In the genomic region with DNA sequence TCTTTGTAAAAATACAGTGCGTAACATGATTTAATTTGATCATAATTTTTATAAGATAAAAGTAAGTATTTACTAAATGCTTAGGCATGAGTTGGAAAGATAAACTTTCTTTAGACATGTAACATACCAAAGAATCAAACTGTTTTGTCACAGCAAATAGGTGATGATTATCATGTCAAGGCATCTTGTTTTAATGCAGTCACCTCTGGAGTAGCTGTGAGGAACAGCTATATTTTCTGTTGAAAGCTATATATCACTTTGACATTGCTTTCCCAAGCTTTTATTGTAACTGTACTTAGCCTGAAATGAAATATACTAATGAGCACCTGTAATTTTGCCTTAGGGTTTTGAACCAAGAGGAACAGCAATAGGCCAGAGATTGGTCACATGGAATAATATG, we compare ENCODE assay signal across 29 cellular contexts.
"Had no signal": no experiment of that assay in that cellular context is flagged by ENCODE, and none has a peak within 500 bp of the region (broad histone marks: within the 10 kb centered on the region; RNA-seq: fewer than 3 reads in every experiment).

No MANE protein-coding gene starts in this region.

- H3K9me3 ChIP-seq: neutrophil, ovary, psoas muscle, right lobe of liver, sigmoid colon, stomach, thoracic aorta, thyroid gland, tibial nerve, upper lobe of left lung, vagina had no signal

- ATAC-seq: natural killer cell; psoas muscle; right cardiac atrium; right lobe of liver; stimulated activated effector memory CD8-positive, alpha-beta T cell treated with anti-CD3 and anti-CD28 coated beads, Interleukin-12 subunit alpha, Interleukin-12 subunit beta, amount 100 ng/mL, for 72 hours; stimulated activated naive B cell treated with anti-CD40 and anti-IgM and Interleukin-4, amounts not matched to agents 10 μg/mL and 1 μg/mL and 100 μg/mL, for 72 hours had no signal

- H3K4me3 Mint-ChIP-seq: natural killer cell; nephron; neural crest cell; stimulated activated effector memory CD8-positive, alpha-beta T cell treated with anti-CD3 and anti-CD28 coated beads, Interleukin-12 subunit alpha, Interleukin-12 subunit beta, amount 100 ng/mL, for 72 hours; stimulated activated naive B cell treated with anti-CD40 and anti-IgM and Interleukin-4, amounts not matched to agents 10 μg/mL and 1 μg/mL and 100 μg/mL, for 72 hours; stimulated activated naive CD8-positive, alpha-beta T cell treated with anti-CD3 and anti-CD28 coated beads, Interleukin-15, Interleukin-2, amounts not matched to agents 100 ng/mL and 50 ng/mL, for 24 hours had no signal

- H3K9ac ChIP-seq: parathyroid adenoma had no signal

- H3K4me1 Mint-ChIP-seq: stimulated activated effector memory CD8-positive, alpha-beta T cell treated with anti-CD3 and anti-CD28 coated beads, Interleukin-12 subunit alpha, Interleukin-12 subunit beta, amount 100 ng/mL, for 72 hours had no signal

- H3K36me3 Mint-ChIP-seq: stimulated activated effector memory CD8-positive, alpha-beta T cell treated with anti-CD3 and anti-CD28 coated beads, Interleukin-12 subunit alpha, Interleukin-12 subunit beta, amount 100 ng/mL, for 72 hours had no signal

- H3K27me3 Mint-ChIP-seq: progenitor cell of endocrine pancreas; stimulated activated naive B cell treated with anti-CD40 and anti-IgM and Interleukin-4, amounts not matched to agents 10 μg/mL and 1 μg/mL and 100 μg/mL, for 72 hours; stimulated activated naive CD8-positive, alpha-beta T cell treated with anti-CD3 and anti-CD28 coated beads, Interleukin-15, Interleukin-2, amounts not matched to agents 100 ng/mL and 50 ng/mL, for 24 hours had no signal

- H3K27ac Mint-ChIP-seq: natural killer cell; nephron; progenitor cell of endocrine pancreas; stimulated activated effector memory CD8-positive, alpha-beta T cell treated with anti-CD3 and anti-CD28 coated beads, Interleukin-12 subunit alpha, Interleukin-12 subunit beta, amount 100 ng/mL, for 72 hours; stimulated activated naive B cell treated with anti-CD40 and anti-IgM and Interleukin-4, amounts not matched to agents 10 μg/mL and 1 μg/mL and 100 μg/mL, for 72 hours; stimulated activated naive CD8-positive, alpha-beta T cell treated with anti-CD3 and anti-CD28 coated beads, Interleukin-15, Interleukin-2, amounts not matched to agents 100 ng/mL and 50 ng/mL, for 24 hours had no signal

- H3K27me3 ChIP-seq: neutrophil, ovary, right lobe of liver, sigmoid colon, stomach, thyroid gland, tibial nerve, upper lobe of left lung, vagina had no signal

- H3K36me3 ChIP-seq: neutrophil, ovary, right lobe of liver, thoracic aorta, thyroid gland had no signal

- H3K4me3 ChIP-seq: ovary, psoas muscle, right lobe of liver, sigmoid colon, stomach, thoracic aorta, thyroid gland, tibial nerve, upper lobe of left lung, vagina had no signal

- H3K4me1 ChIP-seq: parathyroid adenoma, psoas muscle had no signal

- H3K9me3 Mint-ChIP-seq: natural killer cell; nephron; neural crest cell; stimulated activated effector memory CD8-positive, alpha-beta T cell treated with anti-CD3 and anti-CD28 coated beads, Interleukin-12 subunit alpha, Interleukin-12 subunit beta, amount 100 ng/mL, for 72 hours; stimulated activated naive B cell treated with anti-CD40 and anti-IgM and Interleukin-4, amounts not matched to agents 10 μg/mL and 1 μg/mL and 100 μg/mL, for 72 hours; stimulated activated naive CD8-positive, alpha-beta T cell treated with anti-CD3 and anti-CD28 coated beads, Interleukin-15, Interleukin-2, amounts not matched to agents 100 ng/mL and 50 ng/mL, for 24 hours had no signal

- H3K27ac ChIP-seq: neutrophil, ovary, parathyroid adenoma, psoas muscle, right lobe of liver, sigmoid colon, stomach, thoracic aorta, thyroid gland, tibial nerve, vagina had no signal

- DNase-seq: natural killer cell; nucleus accumbens; ovary; posterior cingulate gyrus; psoas muscle; right cardiac atrium; right lobe of liver; sigmoid colon; small intestine; stimulated activated CD4-positive, alpha-beta T cell treated with anti-CD3 and anti-CD28 coated beads, Interleukin-15, amount 100 ng/mL, for 24 hours; stimulated activated CD4-positive, alpha-beta T cell treated with anti-CD3 and anti-CD28 coated beads, Interleukin-2, amount 100 ng/mL, for 24 hours; stimulated activated CD4-positive, alpha-beta T cell treated with anti-CD3 and anti-CD28 coated beads, Interleukin-2, amount 100 ng/mL, for 48 hours; stimulated activated CD4-positive, alpha-beta T cell treated with anti-CD3 and anti-CD28 coated beads, Interleukin-4, amount 100 ng/mL, for 24 hours; stimulated activated naive B cell treated with anti-CD40 and anti-IgM and Interleukin-4, amounts not matched to agents 10 μg/mL and 1 μg/mL and 100 μg/mL, for 72 hours; stimulated activated naive CD4-positive, alpha-beta T cell treated with Interleukin-2 at 50 U/mL for 16 hours; stomach; thyroid gland; trophoblast cell; upper lobe of left lung had no signal

- H2AFZ ChIP-seq: parathyroid adenoma had no signal

- H3K79me2 ChIP-seq: parathyroid adenoma had no signal
